ENCODE assay signal across 2 cellular contexts in the genomic region with DNA sequence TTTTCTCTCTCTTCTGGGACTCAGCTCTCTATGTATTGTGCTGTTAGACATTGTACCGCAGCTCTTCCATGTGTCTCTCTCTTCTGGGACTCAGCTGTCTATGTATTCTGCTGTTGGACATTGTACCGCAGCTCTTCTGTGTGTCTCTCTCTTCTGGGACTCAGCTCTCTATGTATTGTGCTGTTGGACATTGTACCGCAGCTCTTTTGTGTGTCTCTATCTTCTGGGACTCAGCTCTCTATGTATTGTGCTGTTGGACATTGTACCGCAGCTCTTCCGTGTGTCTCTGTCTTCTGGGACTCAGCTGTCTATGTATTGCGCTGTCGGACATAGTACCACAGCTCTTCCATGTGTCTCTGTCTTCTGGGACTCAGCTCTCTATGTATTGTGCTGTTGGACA.
A peak's percentile ranks its signal among the peaks of the same experiment; 100 is the strongest.
DNase-seq lines count a peak whose midpoint lies in the region; ATAC-seq, FAIRE-seq and TF ChIP-seq lines count a peak whose summit lies in the region.
"Not testable (repeated sequence)": the region's sequence is repeated elsewhere in the genome, so short reads cannot be mapped to it uniquely, and the experiment has no call there.

No MANE protein-coding gene starts in this region.

- DNase-seq in DMS53 (lab: John Stamatoyannopoulos, UW) (peak; percentile 49), HepG2 (ENCODE audit: low spot score) (peak; percentile 93)

- WGBS in HepG2 (ENCODE audit: low lambda C conversion rate) = 4% methylated on average over 7 of the region's 7 CpGs

- H3K4me1 ChIP-seq in HepG2 (ENCODE audit: insufficient read depth, low read length) = peaks cover 63% of the 10 kb centered on the region

- FAIRE-seq in HepG2 (lab: Jason Lieb, UNC) = not testable (repeated sequence)

- ATAC-seq in HepG2 = not testable (repeated sequence)

- TF ChIP-seq POLR2A in HepG2 (IDR thresholded peaks at IDR 0.05; ENCODE audit: insufficient read depth in 1 of 2, low read depth in 2 of 2, low read length in 2 of 2) = not testable (repeated sequence)

- peak overlapping the region in 2 of 3 experiments; percentile 5 to 41; a peak in 3 of 6 replicates for H3K4me3 ChIP-seq in HepG2 (replicated peaks in 1 of 3; ENCODE audit: insufficient read depth in 1 of 3, low read depth in 2 of 3, low read length in 3 of 3)

- CTCF ChIA-PET in HepG2 (lab: Yijun Ruan, JAX; ENCODE audit: low intra/inter-chr PET ratio, low total read pairs) = not testable (repeated sequence)

- H4K20me1 ChIP-seq in HepG2 (ENCODE audit: insufficient read depth, low read length) = not testable (repeated sequence)

- not testable (repeated sequence) for H2AFZ ChIP-seq in HepG2 (ENCODE audit: low read length)

- not testable (repeated sequence) for TF ChIP-seq CTCF in HepG2 (CRISPR knock-in tag; IDR thresholded peaks at IDR 0.05)

- peak overlapping the region; percentile 53 for H3K4me2 ChIP-seq in HepG2 (ENCODE audit: low read depth, low read length)

- H3K27me3 ChIP-seq in HepG2 (ENCODE audit: control insufficient read depth in 1 of 2, insufficient read depth in 2 of 2, low read length in 2 of 2) = not testable (repeated sequence)

- 0 out of 2 replicates have a peak, but pooled peaks have one; percentile 7 for TF ChIP-seq RAD21 in HepG2 (CRISPR knock-in tag; IDR thresholded peaks at IDR 0.05)

- not testable (repeated sequence) for BruUV-seq in HepG2 (replicated peaks; lab: Mats Ljungman, UMichigan)

- not testable (repeated sequence) for H3K36me3 ChIP-seq in HepG2 (replicated peaks in 1 of 2; ENCODE audit: control insufficient read depth in 1 of 2, insufficient read depth in 2 of 2, low read length in 2 of 2)

- in situ Hi-C loops in HepG2 (cut with HindIII; ENCODE audit: extremely low pct_ligation_motif_present, low pct_unique_long_range_greater_than_20kb) = not testable (repeated sequence)

- H3K9ac ChIP-seq in HepG2 (ENCODE audit: insufficient read depth, low read depth, low read length) = peak overlapping the region; percentile 48; the same call in 1 of the 2 replicates

- intact Hi-C loops in HepG2 (cut with micrococcal nuclease; ENCODE audit: unreplicated experiment) = loop anchor here (1.0 to 2.0 kb wide), 2 partner anchors 38 to 54 kb away; no protein-coding TSS in a partner anchor

- H3K27ac ChIP-seq in HepG2 (ENCODE audit: extremely low read length, insufficient read depth, low read length) = peak overlapping the region; percentile 85

- POLR2A ChIA-PET in HepG2 (lab: Yijun Ruan, JAX) = interaction anchor here (0.7 to 3.2 kb wide), 13 partner anchors 9 to 174 kb away, joined by 3 to 32 read pairs (median 8); a partner anchor contains a TSS

- H3K79me2 ChIP-seq in HepG2 (ENCODE audit: insufficient read depth, low read length) = peaks cover 47% of the 10 kb centered on the region

- H3K9me3 ChIP-seq in HepG2 (ENCODE audit: low read length) = peaks cover 31% of the 10 kb centered on the region; the same call in 1 of the 2 replicates

- TF ChIP-seq EP300 in HepG2 (IDR thresholded peaks at IDR 0.05; ENCODE audit: low read depth in 2 of 2, low read length in 2 of 2) = not testable (repeated sequence)
- 0 out of 2 replicates have a peak, but pooled peaks have one; percentile 3 for TF ChIP-seq EP300 in HepG2 (CRISPR knock-in tag; IDR thresholded peaks at IDR 0.05; ENCODE audit: borderline replicate concordance)

TF ChIP-seq in HepG2, 621 proteins besides CTCF, POLR2A, EP300 and RAD21 (continues in another document):
- 0 out of 2 replicates have a peak, but pooled peaks have one; percentile 53 for TF ChIP-seq TRIM24 (CRISPR knock-in tag; IDR thresholded peaks at IDR 0.05)
- 0 out of 2 replicates have a peak, but pooled peaks have one; percentile 38 for TF ChIP-seq ZFP37 (CRISPR knock-in tag; IDR thresholded peaks at IDR 0.05; ENCODE audit: borderline replicate concordance)
- peak; percentile 100; the same call in 1 of the 2 replicates for TF ChIP-seq ZNF709 (CRISPR knock-in tag; IDR thresholded peaks at IDR 0.05)
- TF ChIP-seq ZNF30 (CRISPR knock-in tag; IDR thresholded peaks at IDR 0.05) = peak; percentile 2; the same call in 1 of the 2 replicates
- peak; percentile 41; the same call in 1 of the 2 replicates for TF ChIP-seq PHF21A (CRISPR knock-in tag; IDR thresholded peaks at IDR 0.05)
- peak; percentile 42; the same call in 1 of the 2 replicates for TF ChIP-seq EEA1 (CRISPR knock-in tag; IDR thresholded peaks at IDR 0.05; ENCODE audit: borderline replicate concordance)
- peak; percentile 11 for TF ChIP-seq SKI (IDR thresholded peaks at IDR 0.05; ENCODE audit: partially characterized antibody)
- TF ChIP-seq, protein P1, sequence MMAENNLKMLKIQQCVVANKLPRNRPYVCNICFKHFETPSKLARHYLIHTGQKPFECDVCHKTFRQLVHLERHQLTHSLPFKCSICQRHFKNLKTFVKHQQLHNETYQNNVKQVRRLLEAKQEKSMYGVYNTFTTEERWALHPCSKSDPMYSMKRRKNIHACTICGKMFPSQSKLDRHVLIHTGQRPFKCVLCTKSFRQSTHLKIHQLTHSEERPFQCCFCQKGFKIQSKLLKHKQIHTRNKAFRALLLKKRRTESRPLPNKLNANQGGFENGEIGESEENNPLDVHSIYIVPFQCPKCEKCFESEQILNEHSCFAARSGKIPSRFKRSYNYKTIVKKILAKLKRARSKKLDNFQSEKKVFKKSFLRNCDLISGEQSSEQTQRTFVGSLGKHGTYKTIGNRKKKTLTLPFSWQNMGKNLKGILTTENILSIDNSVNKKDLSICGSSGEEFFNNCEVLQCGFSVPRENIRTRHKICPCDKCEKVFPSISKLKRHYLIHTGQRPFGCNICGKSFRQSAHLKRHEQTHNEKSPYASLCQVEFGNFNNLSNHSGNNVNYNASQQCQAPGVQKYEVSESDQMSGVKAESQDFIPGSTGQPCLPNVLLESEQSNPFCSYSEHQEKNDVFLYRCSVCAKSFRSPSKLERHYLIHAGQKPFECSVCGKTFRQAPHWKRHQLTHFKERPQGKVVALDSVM (CRISPR knock-in tag; IDR thresholded peaks at IDR 0.05) = peak; percentile 30; the same call in 1 of the 2 replicates
- TF ChIP-seq ZNF703 (CRISPR knock-in tag; IDR thresholded peaks at IDR 0.05; ENCODE audit: borderline replicate concordance) = peak; percentile 75; the same call in 1 of the 2 replicates
- TF ChIP-seq ZNF616 (CRISPR knock-in tag; IDR thresholded peaks at IDR 0.05; ENCODE audit: low read depth) = 0 out of 2 replicates have a peak, but pooled peaks have one; percentile 62
- TF ChIP-seq SOX6 (IDR thresholded peaks at IDR 0.05) = not testable (repeated sequence)
- peak; percentile 47; the same call in 1 of the 2 replicates for TF ChIP-seq SOX6 (CRISPR knock-in tag; IDR thresholded peaks at IDR 0.05)
- TF ChIP-seq KMT2A (CRISPR knock-in tag; IDR thresholded peaks at IDR 0.05) = 0 out of 2 replicates have a peak, but pooled peaks have one; percentile 8
- TF ChIP-seq, protein P2, sequence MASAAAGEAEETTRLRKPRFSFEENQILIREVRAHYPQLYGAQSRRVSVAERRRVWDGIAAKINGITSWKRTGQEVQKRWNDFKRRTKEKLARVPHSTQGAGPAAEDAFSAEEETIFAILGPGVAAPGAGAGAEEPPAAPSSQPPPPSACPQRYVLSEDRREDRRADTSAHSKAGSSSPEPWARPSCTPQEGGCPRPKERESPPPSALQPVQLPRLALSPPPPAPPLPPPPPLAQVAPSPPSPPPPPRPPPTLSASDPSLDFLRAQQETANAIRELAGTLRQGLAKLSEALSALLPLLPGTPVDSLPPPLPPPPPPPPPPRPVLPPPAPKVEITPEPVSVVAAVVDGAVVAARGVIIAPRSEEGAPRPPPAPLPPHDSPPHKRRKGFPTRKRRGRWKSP (CRISPR knock-in tag; IDR thresholded peaks at IDR 0.05) = peak; percentile 8; the same call in 1 of the 2 replicates
- 0 out of 2 replicates have a peak, but pooled peaks have one; percentile 56 for TF ChIP-seq ZNF350 (CRISPR knock-in tag; IDR thresholded peaks at IDR 0.05; ENCODE audit: borderline replicate concordance, low read depth)
- 0 out of 2 replicates have a peak, but pooled peaks have one; percentile 23 for TF ChIP-seq ZMYM3 (CRISPR knock-in tag; IDR thresholded peaks at IDR 0.05)
- peak; percentile 59; the same call in 1 of the 2 replicates for TF ChIP-seq ZNF264 (CRISPR knock-in tag; IDR thresholded peaks at IDR 0.05)
- TF ChIP-seq, protein P3, sequence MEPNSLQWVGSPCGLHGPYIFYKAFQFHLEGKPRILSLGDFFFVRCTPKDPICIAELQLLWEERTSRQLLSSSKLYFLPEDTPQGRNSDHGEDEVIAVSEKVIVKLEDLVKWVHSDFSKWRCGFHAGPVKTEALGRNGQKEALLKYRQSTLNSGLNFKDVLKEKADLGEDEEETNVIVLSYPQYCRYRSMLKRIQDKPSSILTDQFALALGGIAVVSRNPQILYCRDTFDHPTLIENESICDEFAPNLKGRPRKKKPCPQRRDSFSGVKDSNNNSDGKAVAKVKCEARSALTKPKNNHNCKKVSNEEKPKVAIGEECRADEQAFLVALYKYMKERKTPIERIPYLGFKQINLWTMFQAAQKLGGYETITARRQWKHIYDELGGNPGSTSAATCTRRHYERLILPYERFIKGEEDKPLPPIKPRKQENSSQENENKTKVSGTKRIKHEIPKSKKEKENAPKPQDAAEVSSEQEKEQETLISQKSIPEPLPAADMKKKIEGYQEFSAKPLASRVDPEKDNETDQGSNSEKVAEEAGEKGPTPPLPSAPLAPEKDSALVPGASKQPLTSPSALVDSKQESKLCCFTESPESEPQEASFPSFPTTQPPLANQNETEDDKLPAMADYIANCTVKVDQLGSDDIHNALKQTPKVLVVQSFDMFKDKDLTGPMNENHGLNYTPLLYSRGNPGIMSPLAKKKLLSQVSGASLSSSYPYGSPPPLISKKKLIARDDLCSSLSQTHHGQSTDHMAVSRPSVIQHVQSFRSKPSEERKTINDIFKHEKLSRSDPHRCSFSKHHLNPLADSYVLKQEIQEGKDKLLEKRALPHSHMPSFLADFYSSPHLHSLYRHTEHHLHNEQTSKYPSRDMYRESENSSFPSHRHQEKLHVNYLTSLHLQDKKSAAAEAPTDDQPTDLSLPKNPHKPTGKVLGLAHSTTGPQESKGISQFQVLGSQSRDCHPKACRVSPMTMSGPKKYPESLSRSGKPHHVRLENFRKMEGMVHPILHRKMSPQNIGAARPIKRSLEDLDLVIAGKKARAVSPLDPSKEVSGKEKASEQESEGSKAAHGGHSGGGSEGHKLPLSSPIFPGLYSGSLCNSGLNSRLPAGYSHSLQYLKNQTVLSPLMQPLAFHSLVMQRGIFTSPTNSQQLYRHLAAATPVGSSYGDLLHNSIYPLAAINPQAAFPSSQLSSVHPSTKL (CRISPR knock-in tag; IDR thresholded peaks at IDR 0.05) = 0 out of 2 replicates have a peak, but pooled peaks have one; percentile 12
- TF ChIP-seq ZBTB20 (CRISPR knock-in tag; IDR thresholded peaks at IDR 0.05; ENCODE audit: borderline replicate concordance, low read depth) = 0 out of 2 replicates have a peak, but pooled peaks have one; percentile 51
- 0 out of 2 replicates have a peak, but pooled peaks have one; percentile 6 for TF ChIP-seq ZNF772 (CRISPR knock-in tag; IDR thresholded peaks at IDR 0.05)
- peak; percentile 9; the same call in 1 of the 2 replicates for TF ChIP-seq SOX5 (CRISPR knock-in tag; IDR thresholded peaks at IDR 0.05; ENCODE audit: borderline replicate concordance)
